Comparison of ENCODE assay signal across 10 cellular contexts in genomic region chr14:89351958-89352404, GRCh38.
A peak's percentile ranks its signal among the peaks of the same experiment; 100 is the strongest.
DNase-seq lines count a peak whose midpoint lies in the region; ATAC-seq and TF ChIP-seq lines count a peak whose summit lies in the region.
"Had no signal": no experiment of that assay in that cellular context is flagged by ENCODE, and none has a peak within 500 bp of the region (broad histone marks: within the 10 kb centered on the region; RNA-seq: fewer than 3 reads in every experiment).

No MANE protein-coding gene starts in this region.

- intact Hi-C loops in Right ventricle myocardium superior (cut with DNase I) = no loop called here

- H3K4me3 Mint-ChIP-seq in activated naive CD8-positive, alpha-beta T cell treated with anti-CD3 and anti-CD28 coated beads, Interleukin-2, amount 10 ng/mL, durations not matched to agents 7 days and 5 days = peak overlapping the region; percentile 84
- peak overlapping the region; percentile 79 for H3K4me3 Mint-ChIP-seq in memory B cell

- peaks cover 40% of the 10 kb centered on the region for H3K4me1 Mint-ChIP-seq in activated naive CD8-positive, alpha-beta T cell treated with anti-CD3 and anti-CD28 coated beads, Interleukin-2, amount 10 ng/mL, durations not matched to agents 7 days and 5 days
- H3K4me1 Mint-ChIP-seq in memory B cell = peaks cover 50% of the 10 kb centered on the region

- H3K27me3 Mint-ChIP-seq in activated naive CD8-positive, alpha-beta T cell treated with anti-CD3 and anti-CD28 coated beads, Interleukin-2, amount 10 ng/mL, durations not matched to agents 7 days and 5 days = no peaks in the 10 kb centered on the region
- no peaks in the 10 kb centered on the region for H3K27me3 Mint-ChIP-seq in memory B cell

- TF ChIP-seq CTCF in cardiac muscle cell (IDR thresholded peaks at IDR 0.05; ENCODE audit: low read depth, low read length) (no peak), upper lobe of left lung (IDR thresholded peaks at IDR 0.05) (no peak)

- 43 to 50% methylated on average over 6 of the region's 6 CpGs for WGBS in upper lobe of left lung, 2 donors

- H3K27ac ChIP-seq in cardiac muscle cell = peak overlapping the region; percentile 89
- peak overlapping the region; percentile 24 to 77 (median 68) for H3K27ac ChIP-seq in upper lobe of left lung

- H3K27me3 ChIP-seq in cardiac muscle cell = no peaks in the 10 kb centered on the region
- H3K27me3 ChIP-seq in upper lobe of left lung = no peaks in the 10 kb centered on the region

- POLR2A ChIA-PET in activated naive CD8-positive, alpha-beta T cell treated with anti-CD3 and anti-CD28 coated beads, Interleukin-2, amount 10 ng/mL, durations not matched to agents 7 days and 5 days (lab: Charles Lee) = interaction anchor here (1.2 kb wide), 1 partner anchor 14 kb away, joined by 4 read pairs; no protein-coding TSS in a partner anchor

- peak overlapping the region; percentile 96 for H3K27ac Mint-ChIP-seq in activated naive CD8-positive, alpha-beta T cell treated with anti-CD3 and anti-CD28 coated beads, Interleukin-2, amount 10 ng/mL, durations not matched to agents 7 days and 5 days
- peak overlapping the region; percentile 83 for H3K27ac Mint-ChIP-seq in memory B cell

- DNase-seq in cardiac muscle cell (ENCODE audit: low read depth in 1 of 2, low spot score in 1 of 2) (no peak), Right ventricle myocardium superior (no peak), memory B cell (ENCODE audit: low spot score in 2 of 2) (no peak), upper lobe of left lung (no peak), HPDE6-E6E7 (ENCODE audit: extremely low spot score) (no peak), mucosa of gallbladder (ENCODE audit: low spot score) (no peak)
- no peak for DNase-seq in activated naive CD8-positive, alpha-beta T cell treated with anti-CD3 and anti-CD28 coated beads, Interleukin-2, amount 10 ng/mL, durations not matched to agents 7 days and 5 days
- DNase-seq: H7, NCI-H524 had no signal

- TF ChIP-seq POLR2A in upper lobe of left lung (IDR thresholded peaks at IDR 0.05) = no peak

- no peak overlapping the region for H3K4me3 ChIP-seq in cardiac muscle cell
- no peak overlapping the region for H3K4me3 ChIP-seq in upper lobe of left lung

- peaks cover 25% of the 10 kb centered on the region for H3K4me1 ChIP-seq in cardiac muscle cell (ENCODE audit: low read depth)
- peaks cover 19 to 27% (median 25%) of the 10 kb centered on the region in 4 donors for H3K4me1 ChIP-seq in upper lobe of left lung

- peaks cover 2% of the 10 kb centered on the region for H3K9me3 Mint-ChIP-seq in activated naive CD8-positive, alpha-beta T cell treated with anti-CD3 and anti-CD28 coated beads, Interleukin-2, amount 10 ng/mL, durations not matched to agents 7 days and 5 days
- H3K9me3 Mint-ChIP-seq in memory B cell = no peaks in the 10 kb centered on the region

- no peak for ATAC-seq in Right ventricle myocardium superior (ENCODE audit: poor library complexity)
- ATAC-seq in activated naive CD8-positive, alpha-beta T cell treated with anti-CD3 and anti-CD28 coated beads, Interleukin-2, amount 10 ng/mL, durations not matched to agents 7 days and 5 days (ENCODE audit: low read depth) = no peak
- ATAC-seq in memory B cell (ENCODE audit: low read depth) = no peak
- ATAC-seq in upper lobe of left lung (ENCODE audit: low FRiP score in 2 of 2) = no peak
- ATAC-seq in GM21423 (IDR thresholded peaks at IDR 0.05; ENCODE audit: unreplicated experiment) = no peak

- H3K36me3 ChIP-seq in cardiac muscle cell (no peaks in the 10 kb centered on the region), upper lobe of left lung (peaks cover 0 to 13% (median 2%) of the 10 kb centered on the region in 4 donors)

- H3K9me3 ChIP-seq in cardiac muscle cell (ENCODE audit: low read depth) = no peaks in the 10 kb centered on the region
- H3K9me3 ChIP-seq in upper lobe of left lung = no peaks in the 10 kb centered on the region

- no peak for TF ChIP-seq EP300 in upper lobe of left lung (IDR thresholded peaks at IDR 0.05)

- H3K36me3 Mint-ChIP-seq in activated naive CD8-positive, alpha-beta T cell treated with anti-CD3 and anti-CD28 coated beads, Interleukin-2, amount 10 ng/mL, durations not matched to agents 7 days and 5 days = peaks cover 42% of the 10 kb centered on the region
- peaks cover 26% of the 10 kb centered on the region for H3K36me3 Mint-ChIP-seq in memory B cell
